In genomic region chr18:623760-624620, GRCh38 we compare ENCODE assay signal across 8 cellular contexts. TPM values are rescaled to one million over a fixed set of nuclear protein-coding genes. Genes with fewer than 3 reads are reported as not detected.
DNase-seq lines count a peak whose midpoint lies in the region; ATAC-seq lines count a peak whose summit lies in the region.

No MANE protein-coding gene starts in this region.

- ATAC-seq in HG02885 (IDR thresholded peaks at IDR 0.05; ENCODE audit: poor library complexity, unreplicated experiment) (peak; percentile 78), GM19397 (IDR thresholded peaks at IDR 0.05; ENCODE audit: unreplicated experiment) (no peak)

- peak; percentile 62 for DNase-seq in EL
- DNase-seq in NCI-H526 treated with DMSO at 0.1 percent for 48 hours (lab: John Stamatoyannopoulos, UW), result peak; percentile 19
- peak; percentile 19 to 48 for DNase-seq in activated CD4-positive, alpha-beta T cell treated with anti-CD3 and anti-CD28 coated beads, Interleukin-2, amount 50 U/mL, for 24 hours (ENCODE audit: low read depth in 1 of 2, low spot score in 1 of 2)
- DNase-seq in dermis microvascular lymphatic vessel endothelial cell (ENCODE audit: low read depth in 2 of 2), result peak; percentile 72 to 79
- peak; percentile 84 for DNase-seq in medulla oblongata (ENCODE audit: extremely low spot score)
- peak; percentile 38 for DNase-seq in stimulated activated CD8-positive, alpha-beta memory T cell treated with anti-CD3 and anti-CD28 coated beads, Interleukin-15, amount 100 ng/mL, for 1 hour (ENCODE audit: low read depth)

RNA-seq across cellular contexts. Expression of gene CLUL1, which starts 27.2 kb away (rescaled TPM):
- total RNA-seq in dermis microvascular lymphatic vessel endothelial cell, result 0.38 TPM in 1 of 2 replicates, not detected in the other

RNA-seq across cellular contexts. Expression of gene TYMS, which starts 33.5 kb away (rescaled TPM):
- 27.6 and 33.8 TPM in 2 replicates for total RNA-seq in dermis microvascular lymphatic vessel endothelial cell

RNA-seq across cellular contexts. Expression of gene CETN1, which starts 43.8 kb away (rescaled TPM):
- not detected in 2 replicates for total RNA-seq in dermis microvascular lymphatic vessel endothelial cell

Comparison
In these comparisons a context has a peak if more than half of its experiments do, and no peak if none do; other contexts are left out.
1. DNase-seq: peak in every context shown above with its lines; median percentile 84 in medulla oblongata; 76 in dermis microvascular lymphatic vessel endothelial cell; 62 in EL; 38 in stimulated activated CD8-positive, alpha-beta memory T cell treated with anti-CD3 and anti-CD28 coated beads, Interleukin-15, amount 100 ng/mL, for 1 hour; 34 in activated CD4-positive, alpha-beta T cell treated with anti-CD3 and anti-CD28 coated beads, Interleukin-2, amount 50 U/mL, for 24 hours; 19 in NCI-H526 treated with DMSO at 0.1 percent for 48 hours.